28 cellular contexts compared by ENCODE assay signal in the genomic region with DNA sequence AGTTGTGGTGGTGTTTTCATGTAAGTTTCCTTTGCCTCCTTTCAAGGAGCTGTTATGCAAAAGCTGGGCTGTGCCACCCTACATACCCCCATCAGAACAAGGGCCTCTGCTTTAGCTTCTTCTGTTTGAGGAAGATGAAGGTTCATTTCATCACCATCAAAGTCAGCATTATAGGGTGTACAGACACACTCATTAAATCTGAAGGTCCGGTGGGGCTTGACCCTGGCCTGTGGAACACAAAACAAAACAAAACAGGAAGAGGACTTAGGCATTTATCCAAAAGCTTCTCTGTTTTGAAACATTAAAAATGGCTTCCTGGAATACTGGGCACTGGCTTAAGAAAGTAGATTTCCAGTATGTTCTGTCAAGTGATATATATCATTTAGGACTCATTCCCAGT.
"Had no signal": no experiment of that assay in that cellular context is flagged by ENCODE, and none has a peak within 500 bp of the region (broad histone marks: within the 10 kb centered on the region; RNA-seq: fewer than 3 reads in every experiment).

No MANE protein-coding gene starts in this region.

- ATAC-seq: activated naive CD4-positive, alpha-beta T cell treated with anti-CD3 and anti-CD28 coated beads, Interleukin-2, amount 50 U/mL, for 72 hours; activated T-cell treated with anti-CD3 and anti-CD28 coated beads, Interleukin-2, amount 50 U/mL, for 72 hours; foreskin keratinocyte; gastrocnemius medialis; T-helper 17 cell had no signal

- H3K4me3 ChIP-seq: ascending aorta, breast epithelium, cardiac muscle cell, coronary artery, esophagus squamous epithelium, gastrocnemius medialis had no signal

- H3K4me1 ChIP-seq: ascending aorta, breast epithelium, esophagus squamous epithelium, foreskin keratinocyte had no signal

- FAIRE-seq: endometrium, endothelial cell of umbilical vein had no signal

- H3K9me3 ChIP-seq: ascending aorta, breast epithelium, esophagus squamous epithelium, gastrocnemius medialis had no signal

- DNase-seq: activated CD4-positive, alpha-beta memory T cell treated with anti-CD3 and anti-CD28 coated beads, Interleukin-2, amount 10 ng/mL, durations not matched to agents 7 days and 5 days; activated CD4-positive, alpha-beta T cell treated with anti-CD3 and anti-CD28 coated beads for 1 hour; activated CD4-positive, alpha-beta T cell treated with anti-CD3 and anti-CD28 coated beads for 4 hours; activated CD4-positive, alpha-beta T cell treated with anti-CD3 and anti-CD28 coated beads, Interleukin-2, amount 10 ng/mL, durations not matched to agents 7 days and 5 days; activated CD4-positive, alpha-beta T cell treated with anti-CD3 and anti-CD28 coated beads, Interleukin-2, amount 50 U/mL, for 4 hours; activated CD8-positive, alpha-beta memory T cell treated with anti-CD3 and anti-CD28 coated beads, Interleukin-2, amount 50 U/mL, for 48 hours; activated gamma-delta T cell; activated naive CD4-positive, alpha-beta T cell; activated naive CD4-positive, alpha-beta T cell treated with anti-CD3 and anti-CD28 coated beads, Interleukin-2, amount 10 ng/mL, durations not matched to agents 7 days and 5 days; activated naive CD8-positive, alpha-beta T cell treated with anti-CD3 and anti-CD28 coated beads, Interleukin-2, amount 10 ng/mL, durations not matched to agents 7 days and 5 days; activated T-cell treated with anti-CD3 and anti-CD28 coated beads for 4 hours; activated T-cell treated with anti-CD3 and anti-CD28 coated beads, Interleukin-2, amount 50 U/mL, for 24 hours; activated T-cell treated with anti-CD3 and anti-CD28 coated beads, Interleukin-2, amount 50 U/mL, for 72 hours; effector CD8-positive, alpha-beta T cell; esophagus squamous epithelium; foreskin keratinocyte; gastrocnemius medialis; T-helper 1 cell; T-helper 17 cell; T1000 had no signal

- H3K27me3 ChIP-seq: ascending aorta, breast epithelium, cardiac muscle cell, esophagus squamous epithelium, foreskin keratinocyte, gastrocnemius medialis had no signal

- H3K27ac ChIP-seq: ascending aorta, breast epithelium, cardiac muscle cell, coronary artery, epithelial cell of prostate, esophagus squamous epithelium, foreskin keratinocyte had no signal
